Comparison of ENCODE assay signal across 15 cellular contexts in the genomic region with DNA sequence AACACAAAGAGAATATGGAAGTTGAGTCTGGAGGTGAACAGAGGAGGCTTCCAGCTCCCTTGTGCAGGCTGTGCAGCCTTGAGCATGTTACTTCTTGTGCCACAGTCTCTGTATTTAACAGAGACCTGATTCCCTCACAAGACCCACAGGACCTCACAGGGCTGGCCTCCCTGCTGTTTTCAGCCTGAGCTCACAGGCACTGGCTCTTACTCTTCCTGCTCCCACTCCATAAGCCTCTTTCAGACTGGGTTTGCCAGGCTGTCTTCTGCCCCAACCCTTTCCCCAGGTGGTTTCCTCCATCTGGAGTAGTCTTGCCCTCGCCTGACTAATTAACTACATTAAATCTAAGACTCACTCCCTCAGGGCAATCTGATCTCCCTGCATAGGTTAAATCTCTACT. TPM values are rescaled to one million over a fixed set of nuclear protein-coding genes. Genes with fewer than 3 reads are reported as not detected.
"Had no signal": no experiment of that assay in that cellular context is flagged by ENCODE, and none has a peak within 500 bp of the region (broad histone marks: within the 10 kb centered on the region; RNA-seq: fewer than 3 reads in every experiment).

No MANE protein-coding gene starts in this region.

- H3K36me3 ChIP-seq: gastroesophageal sphincter had no signal

- H3K4me3 ChIP-seq: gastroesophageal sphincter, smooth muscle cell had no signal

- H3K27ac ChIP-seq: gastroesophageal sphincter had no signal

- H3K9me3 Mint-ChIP-seq: activated naive CD4-positive, alpha-beta T cell treated with anti-CD3 and anti-CD28 coated beads, Interleukin-2, amount 50 U/mL, for 72 hours; activated T-cell treated with anti-CD3 and anti-CD28 coated beads, Interleukin-2, amount 50 U/mL, for 4 hours had no signal

- H3K27me3 ChIP-seq: gastroesophageal sphincter had no signal

- DNase-seq: activated CD4-positive, alpha-beta T cell treated with anti-CD3 and anti-CD28 coated beads, Interleukin-2, amount 50 U/mL, for 4 hours; activated CD4-positive, CD25-positive, alpha-beta regulatory T cell treated with anti-CD3 and anti-CD28 coated beads, Interleukin-2, amount 50 U/mL, for 72 hours; activated CD8-positive, alpha-beta memory T cell treated with anti-CD3 and anti-CD28 coated beads, Interleukin-2, amount 10 ng/mL, durations not matched to agents 7 days and 5 days; activated effector memory CD4-positive, alpha-beta T cell treated with anti-CD3 and anti-CD28 coated beads, Interleukin-2, amount 50 U/mL, for 16 hours; activated T-cell treated with anti-CD3 and anti-CD28 coated beads, Interleukin-2, amount 50 U/mL, for 4 hours; amygdala; kidney glomerular epithelial cell; midbrain; right cardiac atrium had no signal

- H3K4me1 ChIP-seq: gastroesophageal sphincter had no signal

- H3K27ac Mint-ChIP-seq: activated CD8-positive, alpha-beta memory T cell treated with anti-CD3 and anti-CD28 coated beads, Interleukin-2, amount 10 ng/mL, durations not matched to agents 7 days and 5 days had no signal

- H3K27me3 Mint-ChIP-seq: activated CD8-positive, alpha-beta memory T cell treated with anti-CD3 and anti-CD28 coated beads, Interleukin-2, amount 10 ng/mL, durations not matched to agents 7 days and 5 days had no signal

- H3K4me3 Mint-ChIP-seq: activated CD8-positive, alpha-beta memory T cell treated with anti-CD3 and anti-CD28 coated beads, Interleukin-2, amount 10 ng/mL, durations not matched to agents 7 days and 5 days; activated T-cell treated with anti-CD3 and anti-CD28 coated beads, Interleukin-2, amount 50 U/mL, for 4 hours had no signal

- H3K4me1 Mint-ChIP-seq: activated CD8-positive, alpha-beta memory T cell treated with anti-CD3 and anti-CD28 coated beads, Interleukin-2, amount 10 ng/mL, durations not matched to agents 7 days and 5 days had no signal

- ATAC-seq: activated CD8-positive, alpha-beta memory T cell treated with anti-CD3 and anti-CD28 coated beads, Interleukin-2, amount 10 ng/mL, durations not matched to agents 7 days and 5 days; activated naive CD4-positive, alpha-beta T cell treated with anti-CD3 and anti-CD28 coated beads, Interleukin-2, amount 50 U/mL, for 72 hours; activated T-cell treated with anti-CD3 and anti-CD28 coated beads, Interleukin-2, amount 50 U/mL, for 4 hours; gastroesophageal sphincter; right cardiac atrium had no signal

- H3K36me3 Mint-ChIP-seq: activated CD8-positive, alpha-beta memory T cell treated with anti-CD3 and anti-CD28 coated beads, Interleukin-2, amount 10 ng/mL, durations not matched to agents 7 days and 5 days; activated naive CD4-positive, alpha-beta T cell treated with anti-CD3 and anti-CD28 coated beads, Interleukin-2, amount 50 U/mL, for 72 hours had no signal

RNA-seq across cellular contexts. Expression of a gene that starts 28.8 kb away (rescaled TPM):
- total RNA-seq: activated CD8-positive, alpha-beta memory T cell treated with anti-CD3 and anti-CD28 coated beads, Interleukin-2, amount 10 ng/mL, durations not matched to agents 7 days and 5 days; activated naive CD4-positive, alpha-beta T cell treated with anti-CD3 and anti-CD28 coated beads, Interleukin-2, amount 50 U/mL, for 72 hours; activated T-cell treated with anti-CD3 and anti-CD28 coated beads, Interleukin-2, amount 50 U/mL, for 4 hours; chondrocyte; gastroesophageal sphincter; lower leg skin; right cardiac atrium; smooth muscle cell; urinary bladder had no signal
- polyA plus RNA-seq: right cardiac atrium, smooth muscle cell had no signal
